8 cellular contexts compared by ENCODE assay signal in the genomic region with DNA sequence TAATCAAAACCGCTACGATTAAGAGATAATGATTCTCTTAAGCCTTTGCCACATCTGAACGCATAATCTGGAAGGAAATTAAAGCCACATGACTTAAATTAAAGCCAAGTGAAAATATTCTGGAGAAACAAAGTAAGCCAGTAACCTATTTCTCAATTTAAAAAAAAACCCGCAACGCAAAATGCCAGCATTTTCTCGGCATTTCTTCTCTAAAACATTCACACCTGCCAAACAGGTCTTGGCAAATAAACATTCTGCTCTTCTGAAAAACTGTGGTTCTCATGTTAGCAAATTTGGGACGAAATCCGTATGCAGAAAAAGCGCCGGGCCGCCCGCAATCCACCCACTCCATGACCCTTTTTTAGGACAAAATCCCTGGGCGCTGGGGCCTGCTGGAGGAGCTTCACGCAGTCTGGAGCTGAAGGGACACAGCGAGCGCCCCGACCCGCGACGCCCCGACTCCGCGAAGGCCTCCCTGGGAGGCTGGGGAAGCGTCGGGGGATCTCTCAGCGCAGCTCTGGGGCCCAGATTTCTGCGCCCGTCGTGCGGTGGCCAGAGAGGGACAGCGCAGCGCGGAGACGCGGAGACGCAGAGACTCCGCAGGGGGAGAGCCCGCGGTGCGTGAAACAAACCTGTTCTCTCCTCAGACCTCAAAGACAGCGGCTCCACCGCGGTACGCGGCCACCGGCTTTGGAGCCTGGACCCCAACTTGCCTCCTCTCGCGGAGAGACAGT.
DNase-seq lines count a peak whose midpoint lies in the region; ATAC-seq and TF ChIP-seq lines count a peak whose summit lies in the region.

No MANE protein-coding gene starts in this region.

- peak overlapping the region; percentile 99 for H3K27ac Mint-ChIP-seq in stimulated activated naive CD8-positive, alpha-beta T cell treated with anti-CD3 and anti-CD28 coated beads, Interleukin-15, Interleukin-2, amounts not matched to agents 100 ng/mL and 50 ng/mL, for 24 hours

- H3K27ac ChIP-seq in C4-2B: peak overlapping the region; percentile 98

- no peak for TF ChIP-seq CTCF in C4-2B (conservative IDR thresholded peaks at IDR 0.05)
- no peak for TF ChIP-seq CTCF in GM10248 (IDR thresholded peaks at IDR 0.05; ENCODE audit: control extremely low read depth, extremely low read depth, low read depth, missing control alignments)

- H3K9me3 Mint-ChIP-seq in stimulated activated naive CD8-positive, alpha-beta T cell treated with anti-CD3 and anti-CD28 coated beads, Interleukin-15, Interleukin-2, amounts not matched to agents 100 ng/mL and 50 ng/mL, for 24 hours: no peaks in the 10 kb centered on the region

- peaks cover 58% of the 10 kb centered on the region for H3K4me1 Mint-ChIP-seq in stimulated activated naive CD8-positive, alpha-beta T cell treated with anti-CD3 and anti-CD28 coated beads, Interleukin-15, Interleukin-2, amounts not matched to agents 100 ng/mL and 50 ng/mL, for 24 hours (ENCODE audit: low read depth)

- peak overlapping the region; percentile 99 for H3K9ac ChIP-seq in adipocyte (ENCODE audit: low read length)

- H3K27me3 Mint-ChIP-seq in stimulated activated naive CD8-positive, alpha-beta T cell treated with anti-CD3 and anti-CD28 coated beads, Interleukin-15, Interleukin-2, amounts not matched to agents 100 ng/mL and 50 ng/mL, for 24 hours: peaks cover 4% of the 10 kb centered on the region

- H3K4me3 ChIP-seq in adipocyte (ENCODE audit: low read length): peak overlapping the region; percentile 97

- no peaks in the 10 kb centered on the region for H3K9me3 ChIP-seq in adipocyte (ENCODE audit: control insufficient read depth, low read length)

- DNase-seq in adipocyte (ENCODE audit: low read depth) (peak; percentile 39), iPS-NIHi11 (ENCODE audit: low spot score) (peak; percentile 59), GM10248 (ENCODE audit: extremely low spot score) (no peak), GOT3 (lab: John Stamatoyannopoulos, UW) (no peak)

- peak; percentile 47 for ATAC-seq in GM19397 (IDR thresholded peaks at IDR 0.05; ENCODE audit: unreplicated experiment)
- ATAC-seq in HG03378 (IDR thresholded peaks at IDR 0.05; ENCODE audit: unreplicated experiment): peak; percentile 44

- peak overlapping the region; percentile 98 for H3K4me3 Mint-ChIP-seq in stimulated activated naive CD8-positive, alpha-beta T cell treated with anti-CD3 and anti-CD28 coated beads, Interleukin-15, Interleukin-2, amounts not matched to agents 100 ng/mL and 50 ng/mL, for 24 hours

- peaks cover 48% of the 10 kb centered on the region for H3K36me3 Mint-ChIP-seq in stimulated activated naive CD8-positive, alpha-beta T cell treated with anti-CD3 and anti-CD28 coated beads, Interleukin-15, Interleukin-2, amounts not matched to agents 100 ng/mL and 50 ng/mL, for 24 hours (ENCODE audit: low read depth)

- POLR2A ChIA-PET in GM10248 (lab: Yijun Ruan, JAX): interaction anchor here (0.6 to 1.6 kb wide), 26 partner anchors 9 to 753 kb away, joined by 3 to 11 read pairs (median 4); no protein-coding TSS in a partner anchor

- peaks cover 46% of the 10 kb centered on the region for H3K4me1 ChIP-seq in adipocyte (ENCODE audit: control insufficient read depth, insufficient read depth, low read length)

- H3K36me3 ChIP-seq in adipocyte (ENCODE audit: control insufficient read depth, insufficient read depth, low read length, severe bottlenecking): peaks cover 31% of the 10 kb centered on the region

- no peaks in the 10 kb centered on the region for H3K27me3 ChIP-seq in adipocyte (replicated peaks; ENCODE audit: control insufficient read depth, insufficient read depth, low read length)

- CTCF ChIA-PET in GM10248 (lab: Yijun Ruan, JAX): interaction anchor here (1.0 to 1.6 kb wide), 4 partner anchors 9 to 82 kb away, joined by 3 to 4 read pairs (median 4); no protein-coding TSS in a partner anchor

Comparison
In these comparisons a context has a peak if more than half of its experiments do, and no peak if none do; other contexts are left out.
1. DNase-seq: peak in adipocyte (single experiment) and iPS-NIHi11 (single experiment); none in GM10248 (single experiment) and GOT3 (single experiment).